Comparison of ENCODE assay signal across 9 cellular contexts in genomic region chr12:49868952-49869815, GRCh38. TPM values are rescaled to one million over a fixed set of nuclear protein-coding genes. Genes with fewer than 3 reads are reported as not detected.
DNase-seq lines count a peak whose midpoint lies in the region; FAIRE-seq and TF ChIP-seq lines count a peak whose summit lies in the region.
"Had no signal": no experiment of that assay in that cellular context is flagged by ENCODE, and none has a peak within 500 bp of the region (broad histone marks: within the 10 kb centered on the region; RNA-seq: fewer than 3 reads in every experiment).

No MANE protein-coding gene starts in this region.

- intact Hi-C loops in thyroid gland (cut with DNase I): loop anchor here (5.0 to 10.0 kb wide), 2 partner anchors 98 to 186 kb away; partner anchors contain the start of gene ASIC1

- H3K27me3 ChIP-seq in layer of hippocampus (ENCODE audit: control insufficient read depth, insufficient read depth, low read length) (no peaks in the 10 kb centered on the region), thyroid gland (no peaks in the 10 kb centered on the region)

- TF ChIP-seq CTCF in thyroid gland (IDR thresholded peaks at IDR 0.05): no peak

- H3K27ac ChIP-seq in layer of hippocampus (ENCODE audit: low read depth, low read length) (peak overlapping the region; percentile 81), thyroid gland (peak overlapping the region; percentile 84 to 88 (median 85))

- WGBS in thyroid gland, 2 donors: 19 to 21% methylated on average over 10 to 15 of the region's 16 CpGs

- no peak overlapping the region for H3K4me3 ChIP-seq in thyroid gland (replicated peaks in 1 of 3)

- FAIRE-seq in GM12891 (lab: Jason Lieb, UNC): no peak
- FAIRE-seq: bronchial epithelial cell had no signal

- peaks cover 35 to 57% of the 10 kb centered on the region in 2 donors for H3K4me1 ChIP-seq in thyroid gland

- DNase-seq in DMS79 treated with DMSO at 0.1 percent for 48 hours (lab: John Stamatoyannopoulos, UW): peak; percentile 99
- DNase-seq in NCI-H2107 treated with DMSO at 0.1 percent for 48 hours (lab: John Stamatoyannopoulos, UW; ENCODE audit: unreplicated experiment): peak; percentile 80
- DNase-seq in brain pericyte (ENCODE audit: low read depth, low spot score): peak; percentile 33
- DNase-seq in thyroid gland: peak; percentile 96 to 97
- no peak for DNase-seq in stimulated activated CD4-positive, alpha-beta T cell treated with anti-CD3 and anti-CD28 coated beads, Interleukin-4, amount 100 ng/mL, for 24 hours
- DNase-seq in stimulated activated naive CD4-positive, alpha-beta T cell treated with Interleukin-2 at 50 U/mL for 16 hours (lab: John Stamatoyannopoulos, UW): no peak
- no peak for DNase-seq in GM12891 (ENCODE audit: insufficient read length, low spot score)

- TF ChIP-seq POLR2A in thyroid gland (IDR thresholded peaks at IDR 0.05) (peak in 1 of 2 donors; percentile 27), GM12891 (IDR thresholded peaks at IDR 0.05; ENCODE audit: low read depth, low read length) (no peak)

- H3K36me3 ChIP-seq in thyroid gland: no peaks in the 10 kb centered on the region

- no peaks in the 10 kb centered on the region for H3K9me3 ChIP-seq in thyroid gland

TF ChIP-seq in GM12891, 5 proteins besides CTCF, POLR2A, EP300 and RAD21:
- TF ChIP-seq POLR2AphosphoS5 (IDR thresholded peaks at IDR 0.05; ENCODE audit: low read depth, low read length) (no peak), PAX5 (IDR thresholded peaks at IDR 0.05; ENCODE audit: insufficient read depth, low read length, severe bottlenecking) (no peak), SPI1 (IDR thresholded peaks at IDR 0.05; ENCODE audit: low read depth, low read length) (no peak), POU2F2 (IDR thresholded peaks at IDR 0.05; ENCODE audit: low read depth, low read length) (no peak)

RNA-seq across cellular contexts. Expression of gene BCDIN3D, which starts 26.3 kb away (rescaled TPM):
- total RNA-seq in thyroid gland: 1 to 10 TPM; 3.9 to 6.1 (median 4.1) TPM
- polyA plus RNA-seq in GM12891 (2012; ENCODE audit: low read depth, missing spikeins): 2.4 TPM

RNA-seq across cellular contexts. Expression of gene FAIM2, which starts 34.5 kb away (rescaled TPM):
- total RNA-seq in thyroid gland: 1 to 10 TPM in 1 of 4 donors, under 1 TPM in 2, not detected in 1; 0.13 to 3.0 (median 0.33) TPM
- not detected for polyA plus RNA-seq in GM12891 (2012; ENCODE audit: low read depth, missing spikeins)

RNA-seq across cellular contexts. Expression of gene NCKAP5L, which starts 41.0 kb away (rescaled TPM):
- 10 to 100 TPM; 14.1 to 33.7 (median 16.3) TPM for total RNA-seq in thyroid gland
- 8.5 TPM for polyA plus RNA-seq in GM12891 (2012; ENCODE audit: low read depth, missing spikeins)

Comparison
In these comparisons a context has a peak if more than half of its experiments do, and no peak if none do; other contexts are left out.
1. DNase-seq: peak in DMS79 treated with DMSO at 0.1 percent for 48 hours (single experiment), NCI-H2107 treated with DMSO at 0.1 percent for 48 hours (single experiment), brain pericyte (single experiment) and thyroid gland (2 of 2); none in stimulated activated CD4-positive, alpha-beta T cell treated with anti-CD3 and anti-CD28 coated beads, Interleukin-4, amount 100 ng/mL, for 24 hours (single experiment), stimulated activated naive CD4-positive, alpha-beta T cell treated with Interleukin-2 at 50 U/mL for 16 hours (single experiment) and GM12891 (single experiment).